In the genomic region with DNA sequence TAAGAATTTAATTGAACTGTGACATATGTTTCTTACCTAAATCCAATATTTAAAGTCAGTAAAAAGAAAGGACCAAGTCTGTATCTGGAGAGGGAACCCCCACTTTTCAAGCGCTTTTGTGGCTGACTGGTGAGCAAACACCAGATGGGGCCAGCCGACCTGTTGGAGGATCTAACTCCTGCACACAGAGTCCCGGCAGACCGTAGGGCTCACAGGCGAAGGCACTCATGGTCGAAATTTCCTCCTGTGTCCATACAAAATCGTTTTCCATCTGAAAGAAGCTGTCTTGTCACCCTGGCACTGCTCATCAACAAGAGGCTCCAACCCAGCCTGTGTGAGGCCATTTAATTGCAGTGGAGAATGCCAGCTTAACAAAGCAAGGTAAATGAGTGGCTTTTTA, we compare ENCODE assay signal across 10 cellular contexts.
A peak's percentile ranks its signal among the peaks of the same experiment; 100 is the strongest.
DNase-seq lines count a peak whose midpoint lies in the region; ATAC-seq, FAIRE-seq and TF ChIP-seq lines count a peak whose summit lies in the region.
"Had no signal": no experiment of that assay in that cellular context is flagged by ENCODE, and none has a peak within 500 bp of the region (broad histone marks: within the 10 kb centered on the region; RNA-seq: fewer than 3 reads in every experiment).

No MANE protein-coding gene starts in this region.

- H3K4me3 Mint-ChIP-seq in activated CD8-positive, alpha-beta T cell treated with anti-CD3 and anti-CD28 coated beads for 36 hours, result peak overlapping the region; percentile 89

- FAIRE-seq in H1 (lab: Jason Lieb, UNC), result no peak
- FAIRE-seq: H54 had no signal

- POLR2A ChIA-PET in activated CD8-positive, alpha-beta T cell treated with anti-CD3 and anti-CD28 coated beads for 36 hours (lab: Charles Lee), result interaction anchor here (0.7 to 5.1 kb wide), 12 partner anchors 8 to 118 kb away, joined by 3 to 41 read pairs (median 7); partner anchors contain the start of gene SCML4
- POLR2A ChIA-PET in H1 (lab: Charles Lee; ENCODE audit: partially characterized antibody), result no interaction called here

- TF ChIP-seq EP300 in H1 (IDR thresholded peaks at IDR 0.05; ENCODE audit: borderline replicate concordance in 1 of 2, low read depth in 2 of 2, low read length in 2 of 2), result no peak

- peak in 3 of 6 experiments; percentile 22 to 45 (median 39) for TF ChIP-seq CTCF in Peyer's patch (IDR thresholded peaks at IDR 0.05)
- peak; percentile 51 for TF ChIP-seq CTCF in activated CD8-positive, alpha-beta T cell treated with anti-CD3 and anti-CD28 coated beads for 36 hours (IDR thresholded peaks at IDR 0.05)
- peak; percentile 7 to 33 (median 25); a peak in 2 of 4 replicates for TF ChIP-seq CTCF in H1 (IDR thresholded peaks at IDR 0.05; ENCODE audit: control extremely low read depth in 1 of 3, insufficient read depth in 1 of 3, low read depth in 1 of 3, low read length in 3 of 3)

- no peaks in the 10 kb centered on the region for H4K20me1 ChIP-seq in H1 (replicated peaks in 1 of 2; ENCODE audit: control insufficient read depth in 1 of 2, insufficient read depth in 2 of 2, low read length in 2 of 2)

- no peaks in the 10 kb centered on the region for H3K9me3 Mint-ChIP-seq in activated CD8-positive, alpha-beta T cell treated with anti-CD3 and anti-CD28 coated beads for 36 hours

- H3K4me1 ChIP-seq in Peyer's patch (peaks cover 0 to 21% (median 3%) of the 10 kb centered on the region in 4 donors), H1 (replicated peaks in 1 of 4; ENCODE audit: control insufficient read depth in 3 of 4, insufficient read depth in 4 of 4, low read length in 3 of 4) (no peaks in the 10 kb centered on the region; a peak in 1 of 7 replicates)

- no peak overlapping the region for H2BK12ac ChIP-seq in H1 (ENCODE audit: low read depth, low read length)

- 86% methylated on average over 7 of the region's 7 CpGs; no CpG with 5 or more reads in 1 of the 2 experiments for WGBS in H1 (ENCODE audit: extremely low coverage in 1 of 2, insufficient coverage in 1 of 2, insufficient read length in 1 of 2, insufficient replicate concordance in 2 of 2, low coverage in 1 of 2, low lambda C conversion rate in 2 of 2, missing lambda C conversion rate in 1 of 2), 2 experiments

- no peak overlapping the region for H3K56ac ChIP-seq in H1 (replicated peaks; ENCODE audit: insufficient read length, low read depth, low read length)

- no peak overlapping the region for H4K5ac ChIP-seq in H1 (ENCODE audit: insufficient read length, low read depth, low read length)

- no peaks in the 10 kb centered on the region for H3K79me1 ChIP-seq in H1 (ENCODE audit: low read depth, low read length)

- H3K4ac ChIP-seq in H1 (replicated peaks; ENCODE audit: insufficient read length, low read depth, low read length), result no peak overlapping the region

- H3K9me3 ChIP-seq in Peyer's patch (no peaks in the 10 kb centered on the region), H1 (ENCODE audit: insufficient read depth in 2 of 2, low read depth in 1 of 2, low read length in 1 of 2) (no peaks in the 10 kb centered on the region)

- no peaks in the 10 kb centered on the region for H3K79me2 ChIP-seq in H1 (ENCODE audit: control insufficient read depth in 1 of 2, insufficient read depth in 2 of 2, low read length in 2 of 2)

- H3K4me3 ChIP-seq in Peyer's patch, result peak overlapping the region; percentile 41 to 59 (median 44)
- no peak overlapping the region for H3K4me3 ChIP-seq in H1 (ENCODE audit: extremely low read depth in 1 of 4, insufficient read depth in 2 of 4, low read depth in 3 of 4, low read length in 4 of 4)

- ATAC-seq in activated CD8-positive, alpha-beta T cell treated with anti-CD3 and anti-CD28 coated beads for 36 hours, result peak; percentile 40
- ATAC-seq in HG03520 (IDR thresholded peaks at IDR 0.05; ENCODE audit: unreplicated experiment), result no peak
- no peak for ATAC-seq in GM19467 (IDR thresholded peaks at IDR 0.05; ENCODE audit: unreplicated experiment)

- no peak overlapping the region for H4K8ac ChIP-seq in H1 (ENCODE audit: extremely low read depth, insufficient read depth, low read length)

- H3K23me2 ChIP-seq in H1 (ENCODE audit: low read depth, low read length), result peaks cover 3% of the 10 kb centered on the region; the same call in 1 of the 2 replicates

- peaks cover 15% of the 10 kb centered on the region for H3K36me3 Mint-ChIP-seq in activated CD8-positive, alpha-beta T cell treated with anti-CD3 and anti-CD28 coated beads for 36 hours (ENCODE audit: low read depth)

- no peaks in the 10 kb centered on the region for H3K27me3 Mint-ChIP-seq in activated CD8-positive, alpha-beta T cell treated with anti-CD3 and anti-CD28 coated beads for 36 hours

- H2BK5ac ChIP-seq in H1 (ENCODE audit: low read depth, low read length), result no peak overlapping the region

- peak overlapping the region; percentile 90 for H3K27ac Mint-ChIP-seq in activated CD8-positive, alpha-beta T cell treated with anti-CD3 and anti-CD28 coated beads for 36 hours

- CTCF ChIA-PET in activated CD8-positive, alpha-beta T cell treated with anti-CD3 and anti-CD28 coated beads for 36 hours (lab: Charles Lee), result interaction anchor here (0.6 to 10.2 kb wide), 28 partner anchors 10 to 331 kb away, joined by 3 to 139 read pairs (median 5); partner anchors contain the start of gene SCML4
- CTCF ChIA-PET in H1 (lab: Charles Lee; ENCODE audit: partially characterized antibody), result interaction anchor here (0.7 to 2.7 kb wide), 13 partner anchors 11 to 316 kb away, joined by 3 to 13 read pairs (median 6); no protein-coding TSS in a partner anchor

- H3K4me1 Mint-ChIP-seq in activated CD8-positive, alpha-beta T cell treated with anti-CD3 and anti-CD28 coated beads for 36 hours (ENCODE audit: low read depth), result peaks cover 67% of the 10 kb centered on the region

- no peak overlapping the region for H2BK20ac ChIP-seq in H1 (ENCODE audit: low read length)

- TF ChIP-seq POLR2A in Peyer's patch (IDR thresholded peaks at IDR 0.05) (no peak), H1 (IDR thresholded peaks at IDR 0.05; ENCODE audit: control extremely low read depth in 1 of 2, low read depth in 2 of 2, low read length in 2 of 2) (no peak)

- H3K36me3 ChIP-seq in Peyer's patch (no peaks in the 10 kb centered on the region), H1 (ENCODE audit: control insufficient read depth in 2 of 4, insufficient read depth in 4 of 4, low read length in 3 of 4) (no peaks in the 10 kb centered on the region)

- no peak overlapping the region for H2BK15ac ChIP-seq in H1 (ENCODE audit: low read length)

- H3K9ac ChIP-seq in H1 (replicated peaks in 1 of 4; ENCODE audit: extremely low read depth in 1 of 4, low read depth in 3 of 4, low read length in 3 of 4), result no peak overlapping the region

- H3K23ac ChIP-seq in H1 (ENCODE audit: insufficient read length), result no peak overlapping the region

- no peak overlapping the region for H2AK5ac ChIP-seq in H1 (ENCODE audit: low read depth, low read length)

- intact Hi-C loops in activated CD8-positive, alpha-beta T cell treated with anti-CD3 and anti-CD28 coated beads for 36 hours (cut with micrococcal nuclease), result loop anchor here (5.0 kb wide), 4 partner anchors 57 to 137 kb away; partner anchors contain the start of gene SCML4

- no peak overlapping the region for H3K18ac ChIP-seq in H1 (ENCODE audit: extremely low read depth, low read length)

- H2BK120ac ChIP-seq in H1 (replicated peaks; ENCODE audit: low read depth, low read length), result no peak overlapping the region

- TF ChIP-seq RAD21 in H1 (IDR thresholded peaks at IDR 0.05 in 1 of 2, conservative IDR thresholded peaks at IDR 0.05 in 1 of 2; ENCODE audit: low read depth in 2 of 2, low read length in 2 of 2), result peak; percentile 45 to 60; a peak in 3 of 4 replicates

- H3K14ac ChIP-seq in H1 (ENCODE audit: insufficient read length), result no peak overlapping the region

- H3K4me2 ChIP-seq in H1 (ENCODE audit: insufficient read depth in 1 of 2, low read depth in 2 of 2, low read length in 2 of 2), result no peak overlapping the region

- H4K91ac ChIP-seq in H1 (replicated peaks; ENCODE audit: insufficient read length, low read length), result no peak overlapping the region

- DNase-seq in Peyer's patch (peak in 2 of 3 donors; percentile 55 to 78), H1 (ENCODE audit: low read depth in 1 of 2, low spot score in 2 of 2) (no peak), NOMO-1 treated with dmso at 0.1 percent for 144 hours (lab: John Stamatoyannopoulos, UW; ENCODE audit: unreplicated experiment) (no peak), HPDE6-E6E7 (ENCODE audit: extremely low spot score) (no peak)
- DNase-seq in activated CD8-positive, alpha-beta T cell treated with anti-CD3 and anti-CD28 coated beads for 36 hours, result peak; percentile 78
- DNase-seq in stimulated activated naive CD4-positive, alpha-beta T cell (lab: John Stamatoyannopoulos, UW), result peak; percentile 29 to 66 (median 40)
- DNase-seq: IMR-90 had no signal

- H2AFZ ChIP-seq in H1 (ENCODE audit: low read length), result 0 out of 2 replicates have a peak overlapping the region, but pooled peaks have one; percentile 28

- no peaks in the 10 kb centered on the region for H3K27me3 ChIP-seq in Peyer's patch
- H3K27me3 ChIP-seq in H1 (replicated peaks in 1 of 4; ENCODE audit: control insufficient read depth in 3 of 4, extremely low read depth in 1 of 4, insufficient read depth in 3 of 4, low read length in 3 of 4), result 0 out of 7 replicates have a peak, but pooled peaks cover 0 to 2% (median 0%) of the 10 kb centered on the region in 4 experiments

- H3K27ac ChIP-seq in Peyer's patch (peak overlapping the region in 2 of 4 donors; percentile 78 to 84), H1 (ENCODE audit: low read depth, low read length) (no peak overlapping the region)

TF ChIP-seq in H1, 55 proteins besides CTCF, POLR2A, EP300 and RAD21 (continues in another document):
- no peak for TF ChIP-seq SP1 (IDR thresholded peaks at IDR 0.05; ENCODE audit: low read depth, low read length)

Comparison
In these comparisons a context has a peak if more than half of its experiments do, and no peak if none do; other contexts are left out.
1. DNase-seq: peak in Peyer's patch (2 of 3), activated CD8-positive, alpha-beta T cell treated with anti-CD3 and anti-CD28 coated beads for 36 hours (single experiment) and stimulated activated naive CD4-positive, alpha-beta T cell (6 of 6); none in H1 (0 of 2), NOMO-1 treated with dmso at 0.1 percent for 144 hours (single experiment) and HPDE6-E6E7 (single experiment).
2. H3K4me3 ChIP-seq: peak in Peyer's patch (4 of 4); none in H1 (0 of 4).